In the genomic region with DNA sequence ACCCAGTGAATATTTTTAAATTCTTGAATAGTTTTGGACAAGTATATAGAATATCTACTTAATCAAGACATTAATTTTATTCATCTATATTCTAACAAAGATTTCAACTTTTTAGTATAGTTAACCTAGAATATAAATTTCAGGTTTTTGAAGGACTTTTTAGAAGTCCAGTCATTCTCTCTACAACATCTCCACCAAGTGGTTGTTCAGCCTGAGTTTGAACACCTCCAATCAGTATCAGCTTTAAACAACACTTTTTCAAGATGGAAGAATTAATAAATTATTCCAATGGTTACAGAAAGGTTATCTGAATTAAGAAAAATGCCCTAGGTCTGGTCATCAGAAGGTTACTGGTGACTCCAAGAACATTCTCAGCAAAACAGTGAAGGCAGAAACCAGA, we compare ENCODE assay signal across 2 cellular contexts.
TF ChIP-seq lines count a peak whose summit lies in the region.

No MANE protein-coding gene starts in this region.

TF ChIP-seq in Ishikawa, 13 proteins besides CTCF, POLR2A, EP300 and RAD21 (continued from another document):
- TF ChIP-seq, protein P1, sequence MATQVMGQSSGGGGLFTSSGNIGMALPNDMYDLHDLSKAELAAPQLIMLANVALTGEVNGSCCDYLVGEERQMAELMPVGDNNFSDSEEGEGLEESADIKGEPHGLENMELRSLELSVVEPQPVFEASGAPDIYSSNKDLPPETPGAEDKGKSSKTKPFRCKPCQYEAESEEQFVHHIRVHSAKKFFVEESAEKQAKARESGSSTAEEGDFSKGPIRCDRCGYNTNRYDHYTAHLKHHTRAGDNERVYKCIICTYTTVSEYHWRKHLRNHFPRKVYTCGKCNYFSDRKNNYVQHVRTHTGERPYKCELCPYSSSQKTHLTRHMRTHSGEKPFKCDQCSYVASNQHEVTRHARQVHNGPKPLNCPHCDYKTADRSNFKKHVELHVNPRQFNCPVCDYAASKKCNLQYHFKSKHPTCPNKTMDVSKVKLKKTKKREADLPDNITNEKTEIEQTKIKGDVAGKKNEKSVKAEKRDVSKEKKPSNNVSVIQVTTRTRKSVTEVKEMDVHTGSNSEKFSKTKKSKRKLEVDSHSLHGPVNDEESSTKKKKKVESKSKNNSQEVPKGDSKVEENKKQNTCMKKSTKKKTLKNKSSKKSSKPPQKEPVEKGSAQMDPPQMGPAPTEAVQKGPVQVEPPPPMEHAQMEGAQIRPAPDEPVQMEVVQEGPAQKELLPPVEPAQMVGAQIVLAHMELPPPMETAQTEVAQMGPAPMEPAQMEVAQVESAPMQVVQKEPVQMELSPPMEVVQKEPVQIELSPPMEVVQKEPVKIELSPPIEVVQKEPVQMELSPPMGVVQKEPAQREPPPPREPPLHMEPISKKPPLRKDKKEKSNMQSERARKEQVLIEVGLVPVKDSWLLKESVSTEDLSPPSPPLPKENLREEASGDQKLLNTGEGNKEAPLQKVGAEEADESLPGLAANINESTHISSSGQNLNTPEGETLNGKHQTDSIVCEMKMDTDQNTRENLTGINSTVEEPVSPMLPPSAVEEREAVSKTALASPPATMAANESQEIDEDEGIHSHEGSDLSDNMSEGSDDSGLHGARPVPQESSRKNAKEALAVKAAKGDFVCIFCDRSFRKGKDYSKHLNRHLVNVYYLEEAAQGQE (IDR thresholded peaks at IDR 0.05; ENCODE audit: low read depth), result no peak
- TF ChIP-seq TAF1 (IDR thresholded peaks at IDR 0.05; ENCODE audit: low read depth), result no peak
- no peak for TF ChIP-seq FOXM1 (IDR thresholded peaks at IDR 0.05; ENCODE audit: borderline replicate concordance, low read depth)
- TF ChIP-seq TEAD4 (IDR thresholded peaks at IDR 0.05), result no peak
- TF ChIP-seq, protein P2, sequence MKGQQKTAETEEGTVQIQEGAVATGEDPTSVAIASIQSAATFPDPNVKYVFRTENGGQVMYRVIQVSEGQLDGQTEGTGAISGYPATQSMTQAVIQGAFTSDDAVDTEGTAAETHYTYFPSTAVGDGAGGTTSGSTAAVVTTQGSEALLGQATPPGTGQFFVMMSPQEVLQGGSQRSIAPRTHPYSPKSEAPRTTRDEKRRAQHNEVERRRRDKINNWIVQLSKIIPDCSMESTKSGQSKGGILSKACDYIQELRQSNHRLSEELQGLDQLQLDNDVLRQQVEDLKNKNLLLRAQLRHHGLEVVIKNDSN (IDR thresholded peaks at IDR 0.05), result no peak
- TF ChIP-seq, protein P3, sequence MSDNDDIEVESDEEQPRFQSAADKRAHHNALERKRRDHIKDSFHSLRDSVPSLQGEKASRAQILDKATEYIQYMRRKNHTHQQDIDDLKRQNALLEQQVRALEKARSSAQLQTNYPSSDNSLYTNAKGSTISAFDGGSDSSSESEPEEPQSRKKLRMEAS (IDR thresholded peaks at IDR 0.05), result no peak

TF ChIP-seq in K562, 482 proteins besides CTCF, POLR2A, EP300 and RAD21 (continued from another document):
- TF ChIP-seq, protein P4, sequence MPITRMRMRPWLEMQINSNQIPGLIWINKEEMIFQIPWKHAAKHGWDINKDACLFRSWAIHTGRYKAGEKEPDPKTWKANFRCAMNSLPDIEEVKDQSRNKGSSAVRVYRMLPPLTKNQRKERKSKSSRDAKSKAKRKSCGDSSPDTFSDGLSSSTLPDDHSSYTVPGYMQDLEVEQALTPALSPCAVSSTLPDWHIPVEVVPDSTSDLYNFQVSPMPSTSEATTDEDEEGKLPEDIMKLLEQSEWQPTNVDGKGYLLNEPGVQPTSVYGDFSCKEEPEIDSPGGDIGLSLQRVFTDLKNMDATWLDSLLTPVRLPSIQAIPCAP (CRISPR knock-in tag; IDR thresholded peaks at IDR 0.05; ENCODE audit: borderline replicate concordance), result no peak
- TF ChIP-seq SMARCB1 (IDR thresholded peaks at IDR 0.05; ENCODE audit: insufficient read length, low read depth), result no peak
- no peak for TF ChIP-seq CBX3 (IDR thresholded peaks at IDR 0.05; ENCODE audit: borderline replicate concordance in 1 of 2, low read length in 2 of 2)
- TF ChIP-seq ZNF695 (CRISPR knock-in tag; IDR thresholded peaks at IDR 0.05), result no peak
- no peak for TF ChIP-seq PCBP2 (IDR thresholded peaks at IDR 0.05; ENCODE audit: low read depth, low read length, poor library complexity, severe bottlenecking)
